Comparison of ENCODE assay signal across 8 cellular contexts in genomic region chr1:112808861-112809684, GRCh38.
DNase-seq lines count a peak whose midpoint lies in the region; ATAC-seq, FAIRE-seq and TF ChIP-seq lines count a peak whose summit lies in the region.

No MANE protein-coding gene starts in this region.

- H2BK15ac ChIP-seq in H1 (ENCODE audit: low read length) (no peak overlapping the region), mesendoderm (replicated peaks; ENCODE audit: low read depth) (no peak overlapping the region)

- DNase-seq in EL = peak; percentile 76
- DNase-seq in NCI-H748 (lab: John Stamatoyannopoulos, UW; ENCODE audit: unreplicated experiment) = peak; percentile 51
- DNase-seq in activated CD8-positive, alpha-beta T cell treated with anti-CD3 and anti-CD28 coated beads, Interleukin-2, amount 10 ng/mL, durations not matched to agents 7 days and 5 days = peak; percentile 76
- DNase-seq in H1 (ENCODE audit: low read depth in 1 of 2, low spot score in 2 of 2) = peak in 1 of 2 experiments; percentile 96
- DNase-seq in mesendoderm = peak; percentile 98
- DNase-seq in stimulated activated CD8-positive, alpha-beta memory T cell treated with anti-CD3 and anti-CD28 coated beads, Interleukin-2, amount 100 ng/mL, for 1 hour (ENCODE audit: low read depth in 2 of 2) = peak; percentile 24 to 28

- TF ChIP-seq CTCF in H1 (IDR thresholded peaks at IDR 0.05; ENCODE audit: control extremely low read depth in 1 of 3, insufficient read depth in 1 of 3, low read depth in 1 of 3, low read length in 3 of 3) = peak; percentile 87 to 96 (median 96)

- no peaks in the 10 kb centered on the region for H3K4me1 Mint-ChIP-seq in activated CD8-positive, alpha-beta T cell treated with anti-CD3 and anti-CD28 coated beads, Interleukin-2, amount 10 ng/mL, durations not matched to agents 7 days and 5 days (ENCODE audit: low read depth)

- H3K23ac ChIP-seq in H1 (ENCODE audit: insufficient read length) (no peak overlapping the region), mesendoderm (ENCODE audit: low read length) (no peak overlapping the region)

- FAIRE-seq in H1 (lab: Jason Lieb, UNC) = no peak

- H3K23me2 ChIP-seq in H1 (ENCODE audit: low read depth, low read length) = no peaks in the 10 kb centered on the region

- no peak overlapping the region for H4K8ac ChIP-seq in H1 (ENCODE audit: extremely low read depth, insufficient read depth, low read length)
- no peak overlapping the region for H4K8ac ChIP-seq in mesendoderm (ENCODE audit: low read depth, low read length)

- no peaks in the 10 kb centered on the region for H3K9me3 Mint-ChIP-seq in activated CD8-positive, alpha-beta T cell treated with anti-CD3 and anti-CD28 coated beads, Interleukin-2, amount 10 ng/mL, durations not matched to agents 7 days and 5 days (ENCODE audit: insufficient read depth)

- H2AK5ac ChIP-seq in H1 (ENCODE audit: low read depth, low read length) (no peak overlapping the region), mesendoderm (ENCODE audit: low read length) (no peak overlapping the region)

- H3K14ac ChIP-seq in H1 (ENCODE audit: insufficient read length) = no peak overlapping the region

- ATAC-seq in HG02885 (IDR thresholded peaks at IDR 0.05; ENCODE audit: poor library complexity, unreplicated experiment) = peak; percentile 67
- peak; percentile 94 for ATAC-seq in activated CD8-positive, alpha-beta T cell treated with anti-CD3 and anti-CD28 coated beads, Interleukin-2, amount 10 ng/mL, durations not matched to agents 7 days and 5 days
- ATAC-seq in HG03139 (IDR thresholded peaks at IDR 0.05; ENCODE audit: unreplicated experiment) = no peak

- no peak overlapping the region for H3K9ac ChIP-seq in H1 (replicated peaks in 1 of 4; ENCODE audit: extremely low read depth in 1 of 4, low read depth in 3 of 4, low read length in 3 of 4)
- peak overlapping the region; percentile 46 for H3K9ac ChIP-seq in mesendoderm (ENCODE audit: low read length)

- no peak overlapping the region for H3K4me3 Mint-ChIP-seq in activated CD8-positive, alpha-beta T cell treated with anti-CD3 and anti-CD28 coated beads, Interleukin-2, amount 10 ng/mL, durations not matched to agents 7 days and 5 days

- no peak overlapping the region for H3K4me3 ChIP-seq in H1 (ENCODE audit: extremely low read depth in 1 of 4, insufficient read depth in 2 of 4, low read depth in 3 of 4, low read length in 4 of 4)
- H3K4me3 ChIP-seq in mesendoderm (ENCODE audit: low read length) = no peak overlapping the region

- no peaks in the 10 kb centered on the region for H3K9me3 ChIP-seq in H1 (ENCODE audit: insufficient read depth in 2 of 2, low read depth in 1 of 2, low read length in 1 of 2)

- no peaks in the 10 kb centered on the region for H3K36me3 ChIP-seq in H1 (ENCODE audit: control insufficient read depth in 2 of 4, insufficient read depth in 4 of 4, low read length in 3 of 4)
- H3K36me3 ChIP-seq in mesendoderm (ENCODE audit: control insufficient read depth, insufficient read depth, low read length) = no peaks in the 10 kb centered on the region

- H3K4me1 ChIP-seq in H1 (replicated peaks in 1 of 4; ENCODE audit: control insufficient read depth in 3 of 4, insufficient read depth in 4 of 4, low read length in 3 of 4) (peaks cover 5 to 13% (median 8%) of the 10 kb centered on the region in 4 experiments; a peak in 6 of 7 replicates), mesendoderm (ENCODE audit: control insufficient read depth, low read depth, low read length) (no peaks in the 10 kb centered on the region)

- H3K27ac ChIP-seq in H1 (ENCODE audit: low read depth, low read length) = peak overlapping the region; percentile 4; the same call in 1 of the 2 replicates
- H3K27ac ChIP-seq in mesendoderm (ENCODE audit: low read depth, low read length) = peak overlapping the region; percentile 72

- H3K18ac ChIP-seq in H1 (ENCODE audit: extremely low read depth, low read length) (peak overlapping the region; percentile 95), mesendoderm (ENCODE audit: low read length) (peak overlapping the region; percentile 7)

- peak overlapping the region; percentile 91 for H4K91ac ChIP-seq in H1 (replicated peaks; ENCODE audit: insufficient read length, low read length)

- H3K4ac ChIP-seq in H1 (replicated peaks; ENCODE audit: insufficient read length, low read depth, low read length) (peak overlapping the region; percentile 91), mesendoderm (ENCODE audit: low read depth, low read length) (peak overlapping the region; percentile 77)

- no peak overlapping the region for H3K27ac Mint-ChIP-seq in activated CD8-positive, alpha-beta T cell treated with anti-CD3 and anti-CD28 coated beads, Interleukin-2, amount 10 ng/mL, durations not matched to agents 7 days and 5 days

- POLR2A ChIA-PET in activated CD8-positive, alpha-beta T cell treated with anti-CD3 and anti-CD28 coated beads, Interleukin-2, amount 10 ng/mL, durations not matched to agents 7 days and 5 days (lab: Charles Lee) = no interaction called here
- POLR2A ChIA-PET in H1 (lab: Charles Lee; ENCODE audit: partially characterized antibody) = interaction anchor here (0.6 to 3.6 kb wide), 7 partner anchors 9 to 264 kb away, joined by 3 to 16 read pairs (median 4); partner anchors contain the start of genes LRIG2 and SLC16A1

- peak overlapping the region; percentile 21 for H3K56ac ChIP-seq in H1 (replicated peaks; ENCODE audit: insufficient read length, low read depth, low read length)
- H3K56ac ChIP-seq in mesendoderm (ENCODE audit: low read length) = peak overlapping the region; percentile 77

- no peaks in the 10 kb centered on the region for H4K20me1 ChIP-seq in H1 (replicated peaks in 1 of 2; ENCODE audit: control insufficient read depth in 1 of 2, insufficient read depth in 2 of 2, low read length in 2 of 2)

- peak overlapping the region; percentile 93 for H4K5ac ChIP-seq in H1 (ENCODE audit: insufficient read length, low read depth, low read length)
- no peak overlapping the region for H4K5ac ChIP-seq in mesendoderm (ENCODE audit: low read length)

- CTCF ChIA-PET in activated CD8-positive, alpha-beta T cell treated with anti-CD3 and anti-CD28 coated beads, Interleukin-2, amount 10 ng/mL, durations not matched to agents 7 days and 5 days (lab: Charles Lee) = interaction anchor here (0.7 to 8.8 kb wide), 9 partner anchors 10 to 866 kb away, joined by 3 to 173 read pairs (median 4); partner anchors contain the start of genes LRIG2 and PPM1J
- CTCF ChIA-PET in H1 (lab: Charles Lee; ENCODE audit: partially characterized antibody) = interaction anchor here (0.6 to 13.9 kb wide), 34 partner anchors 8 to 835 kb away, joined by 3 to 547 read pairs (median 5); partner anchors contain the start of genes LRIG2 and PPM1J

- H2BK120ac ChIP-seq in H1 (replicated peaks; ENCODE audit: low read depth, low read length) (peak overlapping the region; percentile 22), mesendoderm (ENCODE audit: low read depth, low read length) (peak overlapping the region; percentile 54)

- TF ChIP-seq EP300 in H1 (IDR thresholded peaks at IDR 0.05; ENCODE audit: borderline replicate concordance in 1 of 2, low read depth in 2 of 2, low read length in 2 of 2) = no peak

- H3K79me1 ChIP-seq in H1 (ENCODE audit: low read depth, low read length) (no peaks in the 10 kb centered on the region), mesendoderm (ENCODE audit: low read length) (no peaks in the 10 kb centered on the region)

- H3K27me3 ChIP-seq in H1 (replicated peaks in 1 of 4; ENCODE audit: control insufficient read depth in 3 of 4, extremely low read depth in 1 of 4, insufficient read depth in 3 of 4, low read length in 3 of 4) = no peaks in the 10 kb centered on the region
- no peaks in the 10 kb centered on the region for H3K27me3 ChIP-seq in mesendoderm (ENCODE audit: insufficient read depth, low read length, poor library complexity)

- no peaks in the 10 kb centered on the region for H3K36me3 Mint-ChIP-seq in activated CD8-positive, alpha-beta T cell treated with anti-CD3 and anti-CD28 coated beads, Interleukin-2, amount 10 ng/mL, durations not matched to agents 7 days and 5 days (ENCODE audit: low read depth)

- H3K27me3 Mint-ChIP-seq in activated CD8-positive, alpha-beta T cell treated with anti-CD3 and anti-CD28 coated beads, Interleukin-2, amount 10 ng/mL, durations not matched to agents 7 days and 5 days (ENCODE audit: low read depth) = peaks cover 18% of the 10 kb centered on the region

- WGBS in H1 (ENCODE audit: extremely low coverage in 1 of 2, insufficient coverage in 1 of 2, insufficient read length in 1 of 2, insufficient replicate concordance in 2 of 2, low coverage in 1 of 2, low lambda C conversion rate in 2 of 2, missing lambda C conversion rate in 1 of 2), 2 experiments = 29% methylated on average over 8 of the region's 8 CpGs; no CpG with 5 or more reads in 1 of the 2 experiments
- WGBS in mesendoderm (ENCODE audit: extremely low coverage, insufficient coverage, low lambda C conversion rate) = no CpG with 5 or more reads among the region's 8 CpGs

- peak; percentile 93 to 96 for TF ChIP-seq RAD21 in H1 (IDR thresholded peaks at IDR 0.05 in 1 of 2, conservative IDR thresholded peaks at IDR 0.05 in 1 of 2; ENCODE audit: low read depth in 2 of 2, low read length in 2 of 2)

- H2BK5ac ChIP-seq in H1 (ENCODE audit: low read depth, low read length) = peak overlapping the region; percentile 91
- H2BK5ac ChIP-seq in mesendoderm (ENCODE audit: low read length) = peak overlapping the region; percentile 92

- peak overlapping the region; percentile 5 for H2BK12ac ChIP-seq in H1 (ENCODE audit: low read depth, low read length)

- no peak overlapping the region for H2AFZ ChIP-seq in H1 (ENCODE audit: low read length)

- no peak for TF ChIP-seq POLR2A in H1 (IDR thresholded peaks at IDR 0.05; ENCODE audit: control extremely low read depth in 1 of 2, low read depth in 2 of 2, low read length in 2 of 2)

- H3K4me2 ChIP-seq in H1 (ENCODE audit: insufficient read depth in 1 of 2, low read depth in 2 of 2, low read length in 2 of 2) (no peak overlapping the region; a peak in 1 of 4 replicates), mesendoderm (ENCODE audit: low read length) (no peak overlapping the region)

- H3K79me2 ChIP-seq in H1 (ENCODE audit: control insufficient read depth in 1 of 2, insufficient read depth in 2 of 2, low read length in 2 of 2) = no peaks in the 10 kb centered on the region
- peaks cover 13% of the 10 kb centered on the region for H3K79me2 ChIP-seq in mesendoderm (ENCODE audit: control insufficient read depth, insufficient read depth, low read length)

- H2BK20ac ChIP-seq in H1 (ENCODE audit: low read length) = peak overlapping the region; percentile 77; the same call in 1 of the 2 replicates

TF ChIP-seq in H1, 55 proteins besides CTCF, POLR2A, EP300 and RAD21 (continues in another document):
- TF ChIP-seq GABPA (IDR thresholded peaks at IDR 0.05; ENCODE audit: borderline replicate concordance, insufficient read depth, low read length) = peak; percentile 29; the same call in 1 of the 2 replicates
- TF ChIP-seq JUND (IDR thresholded peaks at IDR 0.05; ENCODE audit: low read length) = 0 out of 2 replicates have a peak, but pooled peaks have one; percentile 6
- TF ChIP-seq SIN3A (conservative IDR thresholded peaks at IDR 0.05 in 1 of 2, IDR thresholded peaks at IDR 0.05 in 1 of 2; ENCODE audit: low read depth in 1 of 2, low read length in 2 of 2) = 0 out of 4 replicates have a peak, but pooled peaks of 1 of the 2 experiments have one; percentile 31
- 0 out of 2 replicates have a peak, but pooled peaks have one; percentile 22 for TF ChIP-seq GTF2F1 (IDR thresholded peaks at IDR 0.05; ENCODE audit: borderline replicate concordance, low read depth, low read length)
